ENCODE assay signal across 1 cellular context in genomic region chr16:30896890-30897730, GRCh38.
A peak's percentile ranks its signal among the peaks of the same experiment; 100 is the strongest.
TF ChIP-seq lines count a peak whose summit lies in the region.

No MANE protein-coding gene starts in this region.

TF ChIP-seq in HepG2, 621 proteins besides CTCF, POLR2A, EP300 and RAD21 (continued from another document):
- 0 out of 2 replicates have a peak, but pooled peaks have one; percentile 57 for TF ChIP-seq ZNF280B (CRISPR knock-in tag; IDR thresholded peaks at IDR 0.05; ENCODE audit: borderline replicate concordance)
- peak; percentile 12; the same call in 1 of the 2 replicates for TF ChIP-seq ZNF891 (CRISPR knock-in tag; IDR thresholded peaks at IDR 0.05)
- TF ChIP-seq ARNT2 (CRISPR knock-in tag; IDR thresholded peaks at IDR 0.05; ENCODE audit: low read depth) = no peak
- TF ChIP-seq ARID4A (CRISPR knock-in tag; IDR thresholded peaks at IDR 0.05; ENCODE audit: borderline replicate concordance) = peak; percentile 47; the same call in 1 of the 2 replicates
- 0 out of 2 replicates have a peak, but pooled peaks have one; percentile 46 for TF ChIP-seq CREB1 (IDR thresholded peaks at IDR 0.05)
- TF ChIP-seq CREB1 (CRISPR knock-in tag; IDR thresholded peaks at IDR 0.05) = no peak
- TF ChIP-seq ZSCAN21 (CRISPR knock-in tag; IDR thresholded peaks at IDR 0.05; ENCODE audit: borderline replicate concordance) = 0 out of 2 replicates have a peak, but pooled peaks have one; percentile 14
- TF ChIP-seq TFDP1 (CRISPR knock-in tag; IDR thresholded peaks at IDR 0.05; ENCODE audit: borderline replicate concordance) = no peak; the same call in 1 of the 2 replicates
- TF ChIP-seq ZFX (CRISPR knock-in tag; IDR thresholded peaks at IDR 0.05; ENCODE audit: low read depth) = peak; percentile 22; the same call in 1 of the 2 replicates
- peak; percentile 19; the same call in 1 of the 2 replicates for TF ChIP-seq HNF4A (CRISPR knock-in tag; IDR thresholded peaks at IDR 0.05)
- TF ChIP-seq HDAC6 (IDR thresholded peaks at IDR 0.05; ENCODE audit: low read depth, low read length) = no peak
- no peak for TF ChIP-seq TFAP4 (IDR thresholded peaks at IDR 0.05; ENCODE audit: borderline replicate concordance, low read depth)
- no peak for TF ChIP-seq NR3C1 (CRISPR knock-in tag; IDR thresholded peaks at IDR 0.05)
- TF ChIP-seq RORA (CRISPR knock-in tag; IDR thresholded peaks at IDR 0.05) = no peak
- TF ChIP-seq DBP (CRISPR knock-in tag; IDR thresholded peaks at IDR 0.05; ENCODE audit: not compliant biosample characterization) = no peak
- TF ChIP-seq ZFP36L1 (CRISPR knock-in tag; IDR thresholded peaks at IDR 0.05) = peak; percentile 34; the same call in 1 of the 2 replicates
- TF ChIP-seq MLX (CRISPR knock-in tag; IDR thresholded peaks at IDR 0.05) = no peak
- no peak for TF ChIP-seq ZNF775 (CRISPR knock-in tag; IDR thresholded peaks at IDR 0.05; ENCODE audit: borderline replicate concordance)
- TF ChIP-seq PHF8 (CRISPR knock-in tag; IDR thresholded peaks at IDR 0.05) = no peak; the same call in 1 of the 2 replicates
- TF ChIP-seq ZFP91 (CRISPR knock-in tag; IDR thresholded peaks at IDR 0.05; ENCODE audit: borderline replicate concordance) = 0 out of 2 replicates have a peak, but pooled peaks have one; percentile 11
- TF ChIP-seq ZNF550 (CRISPR knock-in tag; IDR thresholded peaks at IDR 0.05; ENCODE audit: borderline replicate concordance) = no peak
